20 cellular contexts compared by ENCODE assay signal in the genomic region with DNA sequence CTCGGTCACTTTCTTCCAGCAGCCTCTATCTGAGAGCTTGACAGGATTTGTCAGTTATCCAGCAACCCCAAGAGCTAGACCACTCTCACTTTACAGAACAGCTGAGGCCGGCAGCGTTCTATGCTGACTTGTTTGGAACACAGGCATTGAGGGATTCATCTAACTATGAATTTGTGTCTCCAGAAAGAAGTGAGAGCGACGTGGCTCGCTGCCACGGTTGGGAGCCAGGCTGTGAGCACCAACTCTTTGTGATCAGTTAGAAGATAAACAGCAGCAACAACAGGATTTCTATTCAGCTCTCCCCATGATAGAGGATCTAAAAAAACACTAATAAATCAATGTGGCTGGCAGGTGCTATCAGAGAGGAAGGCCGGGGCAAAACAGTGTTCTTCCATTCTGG. TPM values are rescaled to one million over a fixed set of nuclear protein-coding genes. Genes with fewer than 3 reads are reported as not detected.
"Had no signal": no experiment of that assay in that cellular context is flagged by ENCODE, and none has a peak within 500 bp of the region (broad histone marks: within the 10 kb centered on the region; RNA-seq: fewer than 3 reads in every experiment).

No MANE protein-coding gene starts in this region.

- ATAC-seq: activated CD8-positive, alpha-beta T cell treated with anti-CD3 and anti-CD28 coated beads, Interleukin-2, amount 10 ng/mL, durations not matched to agents 7 days and 5 days; WTC11 had no signal

- H3K9me3 Mint-ChIP-seq: T-helper 2 cell treated with Interferon-gamma antibody and Interleukin-4, amounts not matched to agents 5 μg/mL and 100 μg/mL, for 36 hours had no signal

- H3K4me1 Mint-ChIP-seq: activated naive CD8-positive, alpha-beta T cell treated with anti-CD3 and anti-CD28 coated beads, Interleukin-2, amount 10 ng/mL, durations not matched to agents 7 days and 5 days had no signal

- H3K27ac Mint-ChIP-seq: activated CD8-positive, alpha-beta T cell treated with anti-CD3 and anti-CD28 coated beads, Interleukin-2, amount 10 ng/mL, durations not matched to agents 7 days and 5 days; activated naive CD8-positive, alpha-beta T cell treated with anti-CD3 and anti-CD28 coated beads, Interleukin-2, amount 10 ng/mL, durations not matched to agents 7 days and 5 days; T-helper 2 cell treated with Interferon-gamma antibody and Interleukin-4, amounts not matched to agents 5 μg/mL and 100 μg/mL, for 36 hours; WTC11 had no signal

- DNase-seq: activated CD4-positive, alpha-beta T cell treated with anti-CD3 and anti-CD28 coated beads for 48 hours; activated CD4-positive, alpha-beta T cell treated with anti-CD3 and anti-CD28 coated beads, Interleukin-2, amount 50 U/mL, for 4 hours; activated CD4-positive, CD25-positive, alpha-beta regulatory T cell treated with anti-CD3 and anti-CD28 coated beads, Interleukin-2, amount 50 U/mL, for 72 hours; activated CD8-positive, alpha-beta memory T cell treated with anti-CD3 and anti-CD28 coated beads, Interleukin-2, amount 50 U/mL, for 48 hours; activated CD8-positive, alpha-beta T cell treated with anti-CD3 and anti-CD28 coated beads, Interleukin-2, amount 10 ng/mL, durations not matched to agents 7 days and 5 days; activated naive CD4-positive, alpha-beta T cell treated with anti-CD3 and anti-CD28 coated beads, Interleukin-2, amount 50 U/mL, for 16 hours; activated naive CD8-positive, alpha-beta T cell treated with anti-CD3 and anti-CD28 coated beads, Interleukin-2, amount 10 ng/mL, durations not matched to agents 7 days and 5 days; activated T-cell treated with anti-CD3 and anti-CD28 coated beads, Interleukin-2, amount 50 U/mL, for 1 hour; aorta; MM.1S; NCI-H1105; NCI-H146; NCI-H187 treated with DMSO at 0.1 percent for 48 hours; NCI-H2081 treated with DMSO at 0.1 percent for 48 hours; NCI-H446; NCI-H524 had no signal

- H3K4me3 Mint-ChIP-seq: activated CD8-positive, alpha-beta T cell treated with anti-CD3 and anti-CD28 coated beads, Interleukin-2, amount 10 ng/mL, durations not matched to agents 7 days and 5 days; activated naive CD8-positive, alpha-beta T cell treated with anti-CD3 and anti-CD28 coated beads, Interleukin-2, amount 10 ng/mL, durations not matched to agents 7 days and 5 days; T-helper 2 cell treated with Interferon-gamma antibody and Interleukin-4, amounts not matched to agents 5 μg/mL and 100 μg/mL, for 36 hours; WTC11 had no signal

- H3K36me3 Mint-ChIP-seq: activated naive CD8-positive, alpha-beta T cell treated with anti-CD3 and anti-CD28 coated beads, Interleukin-2, amount 10 ng/mL, durations not matched to agents 7 days and 5 days; WTC11 had no signal

RNA-seq across cellular contexts. Expression of a gene that starts 58.6 kb away (rescaled TPM):
- total RNA-seq: activated CD8-positive, alpha-beta T cell treated with anti-CD3 and anti-CD28 coated beads, Interleukin-2, amount 10 ng/mL, durations not matched to agents 7 days and 5 days; SK-MEL-5; T-helper 1 cell treated with Interleukin-12 subunit alpha and Interleukin-12 subunit beta and Interleukin-4 antibody, amounts not matched to agents 30 ng/mL and 1 ng/mL, for 36 hours had no signal
